In genomic region chr15:37252530-37252929, GRCh38 we compare ENCODE assay signal across 16 cellular contexts.
DNase-seq lines count a peak whose midpoint lies in the region; ATAC-seq and TF ChIP-seq lines count a peak whose summit lies in the region.
"Had no signal": no experiment of that assay in that cellular context is flagged by ENCODE, and none has a peak within 500 bp of the region (broad histone marks: within the 10 kb centered on the region; RNA-seq: fewer than 3 reads in every experiment).

No MANE protein-coding gene starts in this region.

- H3K4me3 ChIP-seq in ACC112 (ENCODE audit: low read depth, low read length) = no peak overlapping the region
- no peak overlapping the region for H3K4me3 ChIP-seq in endodermal cell (ENCODE audit: low read length)
- H3K4me3 ChIP-seq: GM23338 had no signal

- TF ChIP-seq CTCF in endodermal cell (conservative IDR thresholded peaks at IDR 0.05) (no peak), natural killer cell (IDR thresholded peaks at IDR 0.05) (no peak)

- peak overlapping the region; percentile 14 for H2AFZ ChIP-seq in ACC112 (ENCODE audit: low read length, unreplicated experiment)
- H2AFZ ChIP-seq: GM23338 had no signal

- H3K4me1 Mint-ChIP-seq in endodermal cell (no peaks in the 10 kb centered on the region), natural killer cell (no peaks in the 10 kb centered on the region)
- H3K4me1 Mint-ChIP-seq: B cell, GM23338, H9 had no signal

- no peaks in the 10 kb centered on the region for H3K79me2 ChIP-seq in ACC112 (ENCODE audit: control insufficient read depth, insufficient read depth, low read length, unreplicated experiment)

- H3K9ac ChIP-seq in endodermal cell (ENCODE audit: extremely low read depth, low read length, poor library complexity, severe bottlenecking) = no peak overlapping the region

- H3K27me3 Mint-ChIP-seq in endodermal cell (ENCODE audit: insufficient read depth) (no peaks in the 10 kb centered on the region), natural killer cell (ENCODE audit: low read depth in 2 of 2) (no peaks in the 10 kb centered on the region)
- H3K27me3 Mint-ChIP-seq: B cell; CD4-positive, alpha-beta T cell had no signal

- intact Hi-C loops in natural killer cell (cut with micrococcal nuclease) = no loop called here

- H3K9me3 ChIP-seq in endodermal cell (ENCODE audit: control insufficient read depth, low read length) = no peaks in the 10 kb centered on the region

- 80 to 84% methylated on average over 3 of the region's 3 CpGs for WGBS in endodermal cell (ENCODE audit: insufficient coverage in 1 of 2, insufficient read length in 1 of 2), 2 experiments

- no peak overlapping the region for H3K27ac Mint-ChIP-seq in endodermal cell
- no peak overlapping the region for H3K27ac Mint-ChIP-seq in natural killer cell
- H3K27ac Mint-ChIP-seq: B cell; CD4-positive, alpha-beta T cell; GM23338; H9 had no signal

- H3K27me3 ChIP-seq in ACC112 (ENCODE audit: insufficient read depth, low read length) (peaks cover 14% of the 10 kb centered on the region; the same call in 1 of the 2 replicates), endodermal cell (ENCODE audit: control insufficient read depth, insufficient read depth, low read length, poor library complexity, severe bottlenecking) (no peaks in the 10 kb centered on the region)

- no peak overlapping the region for H3K4me3 Mint-ChIP-seq in endodermal cell
- no peak overlapping the region for H3K4me3 Mint-ChIP-seq in natural killer cell
- H3K4me3 Mint-ChIP-seq: B cell; CD4-positive, alpha-beta T cell; GM23338; H9 had no signal

- H3K36me3 ChIP-seq in ACC112 (ENCODE audit: insufficient read depth, low read length) (no peaks in the 10 kb centered on the region), endodermal cell (ENCODE audit: control insufficient read depth, insufficient read depth, low read length) (no peaks in the 10 kb centered on the region)

- H3K27ac ChIP-seq in ACC112 (ENCODE audit: low read depth, low read length) = no peak overlapping the region
- no peak overlapping the region for H3K27ac ChIP-seq in endodermal cell (ENCODE audit: low read depth, low read length)

- H3K9me3 Mint-ChIP-seq in endodermal cell (no peaks in the 10 kb centered on the region), natural killer cell (peaks cover 10 to 14% of the 10 kb centered on the region in 2 donors)
- H3K9me3 Mint-ChIP-seq: GM23338, H9 had no signal

- no peaks in the 10 kb centered on the region for H3K36me3 Mint-ChIP-seq in endodermal cell (ENCODE audit: low read depth)
- no peaks in the 10 kb centered on the region for H3K36me3 Mint-ChIP-seq in natural killer cell

- ATAC-seq in GM19328 (IDR thresholded peaks at IDR 0.05; ENCODE audit: unreplicated experiment) (no peak), natural killer cell (no peak)
- ATAC-seq: GM23338 had no signal

- peak; percentile 0 for DNase-seq in M059J (ENCODE audit: low read depth)
- DNase-seq in NCI-H82 treated with DMSO at 0.1 percent for 48 hours (lab: John Stamatoyannopoulos, UW; ENCODE audit: unreplicated experiment) = peak; percentile 53
- DNase-seq in endodermal cell = peak; percentile 43
- DNase-seq in stimulated activated CD4-positive, alpha-beta T cell treated with anti-CD3 and anti-CD28 coated beads, Interleukin-4, amount 100 ng/mL, for 24 hours = no peak
- DNase-seq in dedifferentiated amniotic fluid mesenchymal stem cell (ENCODE audit: extremely low spot score) = no peak
- DNase-seq in natural killer cell = no peak
- DNase-seq: C1 segment of cervical spinal cord; Calu3; CD4-positive, alpha-beta T cell; DMS 273 treated with DMSO at 0.1 percent for 48 hours; H9; IMR-90 had no signal

- no peaks in the 10 kb centered on the region for H3K4me1 ChIP-seq in ACC112 (ENCODE audit: control insufficient read depth, insufficient read depth, low read length, unreplicated experiment)
- H3K4me1 ChIP-seq in endodermal cell (ENCODE audit: control insufficient read depth, insufficient read depth, low read length) = no peaks in the 10 kb centered on the region

Comparison
In these comparisons a context has a peak if more than half of its experiments do, and no peak if none do; other contexts are left out.
1. DNase-seq: peak in M059J (single experiment), NCI-H82 treated with DMSO at 0.1 percent for 48 hours (single experiment) and endodermal cell (single experiment); none in stimulated activated CD4-positive, alpha-beta T cell treated with anti-CD3 and anti-CD28 coated beads, Interleukin-4, amount 100 ng/mL, for 24 hours (single experiment), dedifferentiated amniotic fluid mesenchymal stem cell (single experiment) and natural killer cell (single experiment).